ENCODE assay signal across 8 cellular contexts in genomic region chr2:64143154-64144056, GRCh38. TPM values are rescaled to one million over a fixed set of nuclear protein-coding genes. Genes with fewer than 3 reads are reported as not detected.
DNase-seq lines count a peak whose midpoint lies in the region; ATAC-seq lines count a peak whose summit lies in the region.

No MANE protein-coding gene starts in this region.

- peaks cover 10% of the 10 kb centered on the region for H3K36me3 ChIP-seq in HUES48 (ENCODE audit: control insufficient read depth, insufficient read depth, low read length)

- H3K27ac ChIP-seq in HUES48 (ENCODE audit: low read depth, low read length) (peak overlapping the region; percentile 94), skin epidermis (peak overlapping the region; percentile 84 to 99 (median 98))

- peaks cover 40% of the 10 kb centered on the region for H3K4me1 ChIP-seq in HUES48 (ENCODE audit: control insufficient read depth, insufficient read depth, low read length)

- peak; percentile 77 for DNase-seq in DMS53 (lab: John Stamatoyannopoulos, UW)
- peak; percentile 24 for DNase-seq in SK-N-DZ (ENCODE audit: low spot score)
- peak; percentile 11 for DNase-seq in brain pericyte (ENCODE audit: low read depth, low spot score)
- peak; percentile 48 for DNase-seq in iPS-NIHi7 (ENCODE audit: extremely low spot score)
- DNase-seq in NCI-H2029 treated with DMSO at 0.1 percent for 48 hours (lab: John Stamatoyannopoulos, UW), result no peak

- H3K9me3 ChIP-seq in HUES48 (ENCODE audit: control insufficient read depth, insufficient read depth, low read length), result no peaks in the 10 kb centered on the region

- no peaks in the 10 kb centered on the region for H3K27me3 ChIP-seq in HUES48 (ENCODE audit: control insufficient read depth, insufficient read depth, low read length)

- H3K9ac ChIP-seq in HUES48 (ENCODE audit: low read depth, low read length), result peak overlapping the region; percentile 89

- H3K4me3 ChIP-seq in HUES48 (ENCODE audit: low read depth, low read length), result peak overlapping the region; percentile 90
- H3K4me3 ChIP-seq in skin epidermis, result peak overlapping the region; percentile 63 to 98 (median 93)

- ATAC-seq in GM21423 (IDR thresholded peaks at IDR 0.05; ENCODE audit: unreplicated experiment), result peak; percentile 20

RNA-seq across cellular contexts. Expression of gene PELI1, which starts 0.8 kb away (rescaled TPM):
- 22.4 and 28.5 TPM in 2 replicates for polyA plus RNA-seq in SK-N-DZ (2014; cell fraction: cytosol; rRNA removed)
- polyA plus RNA-seq in SK-N-DZ (2014; cell fraction: nucleus; rRNA removed), result 16.0 and 29.4 TPM in 2 replicates
